ENCODE assay signal across 8 cellular contexts in the genomic region with DNA sequence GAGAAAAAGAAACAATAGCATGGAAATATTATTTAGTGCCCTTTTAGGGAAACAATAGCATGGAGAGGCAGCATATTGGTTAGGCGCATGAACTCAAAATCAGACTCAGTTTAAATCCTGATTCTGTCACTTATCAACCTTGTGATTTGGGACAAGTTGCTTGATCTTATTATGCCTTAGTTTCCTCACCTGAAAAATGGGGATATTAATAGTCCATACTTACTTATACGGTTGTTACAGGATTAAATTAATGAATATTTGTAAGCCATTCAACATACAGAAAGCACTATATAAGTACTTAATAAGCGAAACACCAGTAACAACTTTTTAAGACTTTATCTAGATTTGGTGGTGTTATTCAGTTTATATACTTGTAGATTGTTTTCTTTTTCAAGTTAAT. TPM values are rescaled to one million over a fixed set of nuclear protein-coding genes. Genes with fewer than 3 reads are reported as not detected.
DNase-seq lines count a peak whose midpoint lies in the region; ATAC-seq and TF ChIP-seq lines count a peak whose summit lies in the region.

No MANE protein-coding gene starts in this region.

- H3K9me3 Mint-ChIP-seq in CD4-positive, alpha-beta T cell, result no peaks in the 10 kb centered on the region
- H3K9me3 Mint-ChIP-seq in dendritic cell treated with granulocyte-macrophage colony-stimulating factor and Interleukin-4, amounts not matched to agents 40 ng/mL and 50 ng/mL, for 4 days, result peaks cover 11% of the 10 kb centered on the region

- no peaks in the 10 kb centered on the region for H3K27me3 ChIP-seq in CD4-positive, alpha-beta T cell (ENCODE audit: control insufficient read depth, insufficient read depth, low read length)
- H3K27me3 ChIP-seq in Karpas-422 (ENCODE audit: low read length) (peaks cover 5% of the 10 kb centered on the region; the same call in 1 of the 2 replicates), neural cell (ENCODE audit: insufficient read depth, low read depth, low read length) (no peaks in the 10 kb centered on the region)

- H3K36me3 ChIP-seq in Karpas-422 (ENCODE audit: insufficient read depth, low read length), result peaks cover 3% of the 10 kb centered on the region; the same call in 1 of the 2 replicates
- H3K36me3 ChIP-seq in neural cell (ENCODE audit: insufficient read depth, low read length), result no peaks in the 10 kb centered on the region

- TF ChIP-seq CTCF in CD4-positive, alpha-beta T cell (IDR thresholded peaks at IDR 0.05), result no peak
- TF ChIP-seq CTCF in neural cell (IDR thresholded peaks at IDR 0.05; ENCODE audit: poor library complexity, severe bottlenecking), result no peak

- TF ChIP-seq RAD21 in neural cell (conservative IDR thresholded peaks at IDR 0.05), result no peak

- H4K20me1 ChIP-seq in Karpas-422 (ENCODE audit: insufficient read depth, low read depth, low read length) (no peaks in the 10 kb centered on the region), neural cell (ENCODE audit: insufficient read depth) (no peaks in the 10 kb centered on the region)

- peaks cover 18% of the 10 kb centered on the region for H3K4me1 ChIP-seq in Karpas-422 (ENCODE audit: low read length)

- POLR2A ChIA-PET in CD4-positive, alpha-beta T cell (lab: Charles Lee), result interaction anchor here (2.1 kb wide), 1 partner anchor 11 kb away, joined by 11 read pairs; no protein-coding TSS in a partner anchor

- peaks cover 52% of the 10 kb centered on the region for H3K4me1 Mint-ChIP-seq in CD4-positive, alpha-beta T cell (ENCODE audit: low read depth)
- peaks cover 26% of the 10 kb centered on the region for H3K4me1 Mint-ChIP-seq in dendritic cell treated with granulocyte-macrophage colony-stimulating factor and Interleukin-4, amounts not matched to agents 40 ng/mL and 50 ng/mL, for 4 days (ENCODE audit: low read depth)

- H3K36me3 Mint-ChIP-seq in CD4-positive, alpha-beta T cell (ENCODE audit: low read depth), result peaks cover 35% of the 10 kb centered on the region
- peaks cover 31% of the 10 kb centered on the region for H3K36me3 Mint-ChIP-seq in dendritic cell treated with granulocyte-macrophage colony-stimulating factor and Interleukin-4, amounts not matched to agents 40 ng/mL and 50 ng/mL, for 4 days (ENCODE audit: low read depth)

- TF ChIP-seq EP300 in neural cell (conservative IDR thresholded peaks at IDR 0.05; ENCODE audit: poor library complexity, severe bottlenecking), result no peak

- intact Hi-C loops in CD4-positive, alpha-beta T cell (cut with DNase I, micrococcal nuclease), result loop anchor here (2.0 to 5.0 kb wide), 4 partner anchors 95 to 580 kb away; a partner anchor contains a TSS
- intact Hi-C loops in dendritic cell treated with granulocyte-macrophage colony-stimulating factor and Interleukin-4, amounts not matched to agents 40 ng/mL and 50 ng/mL, for 4 days (cut with micrococcal nuclease), result loop anchor here (5.0 kb wide), 1 partner anchor 120 kb away; no protein-coding TSS in a partner anchor

- H3F3A ChIP-seq in neural cell (ENCODE audit: insufficient read depth, low read length, poor library complexity, severe bottlenecking), result no peaks in the 10 kb centered on the region

- H3K4me3 ChIP-seq in Karpas-422 (ENCODE audit: low read length) (peak overlapping the region; percentile 79), neural cell (ENCODE audit: low read length) (peak overlapping the region; percentile 80)

- CTCF ChIA-PET in CD4-positive, alpha-beta T cell (lab: Charles Lee), result no interaction called here

- no peaks in the 10 kb centered on the region for H3K9me2 ChIP-seq in Karpas-422 (replicated peaks; ENCODE audit: insufficient read depth, low read length)
- H3K9me2 ChIP-seq in neural cell (ENCODE audit: insufficient read depth, low read length), result no peaks in the 10 kb centered on the region

- H3K4me3 Mint-ChIP-seq in CD4-positive, alpha-beta T cell, result peak overlapping the region; percentile 98
- H3K4me3 Mint-ChIP-seq in dendritic cell treated with granulocyte-macrophage colony-stimulating factor and Interleukin-4, amounts not matched to agents 40 ng/mL and 50 ng/mL, for 4 days, result peak overlapping the region; percentile 98

- H3K27ac Mint-ChIP-seq in CD4-positive, alpha-beta T cell, result no peak overlapping the region
- no peak overlapping the region for H3K27ac Mint-ChIP-seq in dendritic cell treated with granulocyte-macrophage colony-stimulating factor and Interleukin-4, amounts not matched to agents 40 ng/mL and 50 ng/mL, for 4 days

- no peak overlapping the region for H3K27ac ChIP-seq in CD4-positive, alpha-beta T cell (ENCODE audit: low read depth, low read length)
- H3K27ac ChIP-seq in Karpas-422 (ENCODE audit: low read length), result no peak overlapping the region
- no peak overlapping the region for H3K27ac ChIP-seq in neural cell (ENCODE audit: low read length)

- H3K79me2 ChIP-seq in Karpas-422 (ENCODE audit: low read length), result peaks cover 6% of the 10 kb centered on the region; the same call in 1 of the 2 replicates
- H3K79me2 ChIP-seq in neural cell (replicated peaks; ENCODE audit: insufficient read depth, low read length), result no peaks in the 10 kb centered on the region

- ATAC-seq in CD4-positive, alpha-beta T cell (ENCODE audit: poor library complexity), result no peak
- no peak for ATAC-seq in GM21619 (IDR thresholded peaks at IDR 0.05; ENCODE audit: unreplicated experiment)
- ATAC-seq in HG02981 (IDR thresholded peaks at IDR 0.05; ENCODE audit: unreplicated experiment), result no peak

- H3K9ac ChIP-seq in Karpas-422 (ENCODE audit: low read length) (peak overlapping the region; percentile 86), neural cell (ENCODE audit: low read length) (no peak overlapping the region)

- H3K9me3 ChIP-seq in CD4-positive, alpha-beta T cell (ENCODE audit: control insufficient read depth, low read length), result no peaks in the 10 kb centered on the region
- H3K9me3 ChIP-seq in Karpas-422 (ENCODE audit: low read length), result no peaks in the 10 kb centered on the region
- no peaks in the 10 kb centered on the region for H3K9me3 ChIP-seq in neural cell (ENCODE audit: low read length)

- H2AFZ ChIP-seq in Karpas-422 (ENCODE audit: low read length) (no peak overlapping the region), neural cell (ENCODE audit: low read depth, low read length) (no peak overlapping the region)

- peaks cover 15% of the 10 kb centered on the region for H3K27me3 Mint-ChIP-seq in CD4-positive, alpha-beta T cell
- H3K27me3 Mint-ChIP-seq in dendritic cell treated with granulocyte-macrophage colony-stimulating factor and Interleukin-4, amounts not matched to agents 40 ng/mL and 50 ng/mL, for 4 days, result peaks cover 24% of the 10 kb centered on the region

- peak overlapping the region; percentile 88 for H3K4me2 ChIP-seq in Karpas-422 (ENCODE audit: low read depth, low read length, poor library complexity, severe bottlenecking)
- peak overlapping the region; percentile 77 for H3K4me2 ChIP-seq in neural cell (ENCODE audit: low read length)

- no peak for DNase-seq in CD4-positive, alpha-beta T cell
- DNase-seq in Karpas-422 (no peak), NCI-H1417 treated with DMSO at 0.1 percent for 48 hours (lab: John Stamatoyannopoulos, UW) (no peak)
- no peak for DNase-seq in activated effector memory CD4-positive, alpha-beta T cell treated with anti-CD3 and anti-CD28 coated beads, Interleukin-2, amount 50 U/mL, for 16 hours

TF ChIP-seq in neural cell, 6 proteins besides CTCF, POLR2A, EP300 and RAD21:
- no peak for TF ChIP-seq EZH2 (IDR thresholded peaks at IDR 0.05; ENCODE audit: borderline replicate concordance, insufficient read depth, low read length, poor library complexity, severe bottlenecking)
TF ChIP-seq in neural cell: peak in this region for 0.

RNA-seq across cellular contexts. Expression of a gene that starts 1.2 kb away (rescaled TPM):
- total RNA-seq in CD4-positive, alpha-beta T cell, result 10 to 100 TPM; 11.2 to 12.2 TPM
- 46.2 and 79.7 TPM in 2 replicates for total RNA-seq in Karpas-422 (2014; rRNA removed; shearing (Covaris generic); ENCODE audit: low replicate concordance)
- polyA plus RNA-seq in neural cell, result 53.9 and 56.9 TPM in 2 replicates
- polyA minus RNA-seq in neural cell, result 37.5 and 44.5 TPM in 2 replicates

RNA-seq across cellular contexts. Expression of a gene that starts 15.2 kb away (rescaled TPM):
- total RNA-seq in CD4-positive, alpha-beta T cell, result under 1 TPM; 0.14 to 0.22 TPM
- 0.04 TPM in 1 of 2 replicates, not detected in the other for total RNA-seq in Karpas-422 (2014; rRNA removed; shearing (Covaris generic); ENCODE audit: low replicate concordance)
- 6.3 and 8.1 TPM in 2 replicates for polyA plus RNA-seq in neural cell
- 9.7 and 11.7 TPM in 2 replicates for polyA minus RNA-seq in neural cell
